Comparison of ENCODE assay signal across 8 cellular contexts in the genomic region with DNA sequence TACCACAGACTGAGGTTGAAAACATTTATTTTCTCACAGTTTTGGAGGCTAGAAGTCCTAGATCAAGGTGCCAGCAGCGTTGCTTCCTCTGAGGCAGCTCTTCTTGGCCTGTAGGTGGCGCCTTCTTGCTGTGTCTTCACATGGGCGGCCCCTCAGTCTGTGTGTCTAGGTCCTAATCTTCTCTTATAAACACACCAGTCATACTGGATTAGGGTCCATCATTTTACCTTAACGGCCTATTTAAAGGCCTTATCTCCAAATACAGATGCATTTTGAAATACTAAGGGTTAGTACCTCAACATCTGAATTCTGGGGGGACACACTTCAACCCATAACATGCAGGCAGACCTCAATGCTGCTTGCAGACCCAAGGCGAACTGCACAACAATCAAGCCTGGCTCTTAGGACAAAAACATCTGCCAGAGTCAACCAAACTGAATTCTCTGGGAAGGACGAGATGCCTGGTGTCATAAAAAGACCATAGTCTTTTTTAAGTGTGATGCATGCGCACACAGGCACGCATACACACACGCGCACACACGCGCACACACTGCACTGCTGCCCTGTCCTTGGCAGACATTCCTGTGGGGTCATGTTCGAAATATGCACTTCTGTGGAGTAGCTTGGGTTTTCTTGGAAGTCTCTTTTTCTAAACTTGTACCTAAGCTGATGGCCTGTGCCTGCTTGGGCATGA. TPM values are rescaled to one million over a fixed set of nuclear protein-coding genes. Genes with fewer than 3 reads are reported as not detected.
DNase-seq lines count a peak whose midpoint lies in the region; ATAC-seq and TF ChIP-seq lines count a peak whose summit lies in the region.

No MANE protein-coding gene starts in this region.

- peaks cover under 1% of the 10 kb centered on the region for H3K4me1 ChIP-seq in mesodermal cell (ENCODE audit: control insufficient read depth, insufficient read depth, low read length, poor library complexity, severe bottlenecking)

- no peaks in the 10 kb centered on the region for H3K27me3 ChIP-seq in dorsolateral prefrontal cortex

- H3K9me3 ChIP-seq in mesodermal cell (ENCODE audit: control insufficient read depth, low read length) = no peaks in the 10 kb centered on the region

- intact Hi-C loops in dorsolateral prefrontal cortex (cut with DNase I) = loop anchor here in 1 of 2 donors (1.0 kb wide), 1 partner anchor 88 kb away; no protein-coding TSS in a partner anchor

- 24 to 49% methylated on average over 4 to 10 of the region's 13 CpGs for WGBS in mesodermal cell (ENCODE audit: insufficient coverage in 2 of 2), 2 experiments

- H3K27ac ChIP-seq in dorsolateral prefrontal cortex (peak overlapping the region in 5 of 59 donors; percentile 3 to 44 (median 35)), mesodermal cell (ENCODE audit: low read depth, low read length, severe bottlenecking) (peak overlapping the region; percentile 52)

- DNase-seq in GM12865 (ENCODE audit: low read depth) (peak; percentile 83), NCI-H526 (lab: John Stamatoyannopoulos, UW) (peak; percentile 12 to 71), dorsolateral prefrontal cortex (peak; percentile 23 to 78 (median 74))
- DNase-seq in activated CD4-positive, alpha-beta T cell treated with anti-CD3 and anti-CD28 coated beads for 48 hours = peak; percentile 79
- peak; percentile 36 to 49 for DNase-seq in stimulated activated CD8-positive, alpha-beta memory T cell treated with anti-CD3 and anti-CD28 coated beads, Interleukin-2, amount 100 ng/mL, for 48 hours (ENCODE audit: low read depth in 2 of 2)

- H3K36me3 ChIP-seq in mesodermal cell (ENCODE audit: control insufficient read depth, insufficient read depth, low read length) = no peaks in the 10 kb centered on the region

- peak; percentile 28 for ATAC-seq in HG03103 (IDR thresholded peaks at IDR 0.05; ENCODE audit: low read depth, unreplicated experiment)
- ATAC-seq in GM19324 (IDR thresholded peaks at IDR 0.05; ENCODE audit: low FRiP score, unreplicated experiment) = no peak

- TF ChIP-seq CTCF in GM12865 (IDR thresholded peaks at IDR 0.05; ENCODE audit: insufficient read depth, low read depth, low read length, missing control alignments) (peak; percentile 91), dorsolateral prefrontal cortex (IDR thresholded peaks at IDR 0.05 in 54 of 56, conservative IDR thresholded peaks at IDR 0.05 in 2 of 56; ENCODE audit: low read depth in 1 of 56, partially characterized antibody in 56 of 56) (peak; percentile 45 to 90 (median 75))

- H3K4me3 ChIP-seq in GM12865 (ENCODE audit: low read depth, low read length) (no peak overlapping the region), dorsolateral prefrontal cortex (no peak overlapping the region), mesodermal cell (ENCODE audit: extremely low read depth, insufficient read depth, low read length, poor library complexity, severe bottlenecking) (no peak overlapping the region)

RNA-seq across cellular contexts. Expression of a gene that starts 4.3 kb away (rescaled TPM):
- 10 to 100 TPM; 23.8 to 53.6 (median 39.2) TPM for total RNA-seq in dorsolateral prefrontal cortex
- polyA plus RNA-seq in mesodermal cell (2013, experiment 1 of 2) = 24.8 TPM
- polyA plus RNA-seq in mesodermal cell (2013, experiment 2 of 2) = 21.2 TPM

RNA-seq across cellular contexts. Expression of a gene that starts 45.9 kb away (rescaled TPM):
- total RNA-seq in dorsolateral prefrontal cortex = 10 to 100 TPM; 25.5 to 71.7 (median 52.1) TPM
- 58.3 TPM for polyA plus RNA-seq in mesodermal cell (2013, experiment 1 of 2)
- polyA plus RNA-seq in mesodermal cell (2013, experiment 2 of 2) = 53.9 TPM
